ENCODE assay signal across 18 cellular contexts in the genomic region with DNA sequence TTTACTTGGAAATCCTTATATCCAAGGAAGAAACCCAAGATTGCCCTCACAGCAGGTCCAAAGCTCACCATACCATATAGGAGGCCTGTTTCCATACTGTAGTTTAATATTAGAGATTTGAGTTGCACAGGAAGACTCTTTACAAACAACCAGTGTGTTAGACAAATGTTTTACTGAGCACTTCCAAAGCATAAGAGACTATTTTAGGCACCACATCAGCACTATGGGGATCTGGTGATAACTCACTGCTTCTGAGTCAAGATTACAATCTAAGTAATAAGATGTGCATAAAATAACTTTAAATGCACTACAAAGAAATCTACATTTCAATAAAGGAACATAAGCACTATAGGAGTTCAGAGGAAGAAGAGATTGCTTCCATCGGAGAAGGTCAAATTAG.
DNase-seq lines count a peak whose midpoint lies in the region; ATAC-seq and TF ChIP-seq lines count a peak whose summit lies in the region.
"Had no signal": no experiment of that assay in that cellular context is flagged by ENCODE, and none has a peak within 500 bp of the region (broad histone marks: within the 10 kb centered on the region; RNA-seq: fewer than 3 reads in every experiment).

No MANE protein-coding gene starts in this region.

- H4K20me1 ChIP-seq in MM.1S (ENCODE audit: insufficient read depth, low read length), result no peaks in the 10 kb centered on the region

- peaks cover 71% of the 10 kb centered on the region for H3K79me2 ChIP-seq in MM.1S (ENCODE audit: low read length)

- H2AFZ ChIP-seq in MM.1S (ENCODE audit: low read length), result no peak overlapping the region

- H3K4me3 ChIP-seq in MM.1S (ENCODE audit: low read length) (no peak overlapping the region; the same call in 1 of the 2 replicates), psoas muscle (no peak overlapping the region)
- H3K4me3 ChIP-seq: MG63 had no signal

- peak overlapping the region; percentile 53; the same call in 1 of the 2 replicates for H3K4me2 ChIP-seq in MM.1S (ENCODE audit: low read depth, low read length)

- H3K9ac ChIP-seq in MM.1S (ENCODE audit: low read length), result peak overlapping the region; percentile 34; the same call in 1 of the 2 replicates

- WGBS in psoas muscle, 3 donors, result 93 to 97% (median 96%) methylated on average over 1 of the region's 1 CpG

- peak overlapping the region; percentile 89; the same call in 1 of the 2 replicates for H3K27ac ChIP-seq in MM.1S (ENCODE audit: low read length)
- peak overlapping the region; percentile 14 for H3K27ac ChIP-seq in angular gyrus (ENCODE audit: low read depth, low read length)
- H3K27ac ChIP-seq in psoas muscle, result peak overlapping the region; percentile 74
- H3K27ac ChIP-seq in temporal lobe (ENCODE audit: low read depth, low read length), result peak overlapping the region; percentile 86

- H3K9me2 ChIP-seq in MM.1S (replicated peaks; ENCODE audit: insufficient read depth, low read length), result no peaks in the 10 kb centered on the region

- DNase-seq in MM.1S (no peak), psoas muscle (no peak), DMS153 treated with DMSO at 0.1 percent for 48 hours (lab: John Stamatoyannopoulos, UW; ENCODE audit: unreplicated experiment) (no peak), HuH-7 (ENCODE audit: low spot score) (no peak), GM10266 (ENCODE audit: extremely low spot score) (no peak)
- DNase-seq: AML-193, DMS79 treated with DMSO at 0.1 percent for 48 hours, Karpas-422, MG63, NCI-H1092 treated with DMSO at 0.1 percent for 48 hours, NCI-H146, NCI-H2029 treated with DMSO at 0.1 percent for 48 hours, NCI-H2227 treated with DMSO at 0.1 percent for 48 hours, NCI-H524, SW 1271 had no signal

- TF ChIP-seq CTCF in MM.1S (IDR thresholded peaks at IDR 0.05; ENCODE audit: low read length) (no peak), psoas muscle (IDR thresholded peaks at IDR 0.05) (no peak), GM10266 (IDR thresholded peaks at IDR 0.05; ENCODE audit: control insufficient read depth, insufficient read depth, low read depth, missing control alignments) (no peak)

- H3K27me3 ChIP-seq in MM.1S (replicated peaks; ENCODE audit: insufficient read depth, low read length), result no peaks in the 10 kb centered on the region
- no peaks in the 10 kb centered on the region for H3K27me3 ChIP-seq in psoas muscle (ENCODE audit: insufficient read depth in 3 of 3, low read length in 2 of 3)
- H3K27me3 ChIP-seq: MG63 had no signal

- peaks cover 32% of the 10 kb centered on the region for H3F3A ChIP-seq in MM.1S (ENCODE audit: insufficient read depth, low read length)

- ATAC-seq in psoas muscle, result peak in 2 of 4 donors; percentile 51 to 55
- ATAC-seq: Right ventricle myocardium inferior had no signal

- H3K4me1 ChIP-seq in MM.1S (ENCODE audit: low read length) (peaks cover 58% of the 10 kb centered on the region), psoas muscle (peaks cover 54% of the 10 kb centered on the region)

- no peaks in the 10 kb centered on the region for H3K9me3 ChIP-seq in MM.1S (replicated peaks; ENCODE audit: insufficient read depth, low read length)
- no peaks in the 10 kb centered on the region for H3K9me3 ChIP-seq in psoas muscle
- H3K9me3 ChIP-seq: MG63 had no signal

- intact Hi-C loops in psoas muscle (cut with DNase I), result loop anchor here in 1 of 2 donors (10.0 kb wide), 1 partner anchor 68 kb away; no protein-coding TSS in a partner anchor

- no peaks in the 10 kb centered on the region for H3K36me3 ChIP-seq in MM.1S (replicated peaks; ENCODE audit: insufficient read depth, low read length)
- H3K36me3 ChIP-seq in psoas muscle (ENCODE audit: insufficient read depth in 1 of 2, low read depth in 1 of 2), result no peaks in the 10 kb centered on the region
- H3K36me3 ChIP-seq: MG63 had no signal

Comparison
In these comparisons a context has a peak if more than half of its experiments do, and no peak if none do; other contexts are left out.
1. H3K27ac ChIP-seq: peak in every context shown above with its lines; median percentile 89 in MM.1S; 86 in temporal lobe; 74 in psoas muscle; 14 in angular gyrus.